Comparison of ENCODE assay signal across 30 cellular contexts in genomic region chr4:122622400-122622799, GRCh38. TPM values are rescaled to one million over a fixed set of nuclear protein-coding genes. Genes with fewer than 3 reads are reported as not detected.
"Had no signal": no experiment of that assay in that cellular context is flagged by ENCODE, and none has a peak within 500 bp of the region (broad histone marks: within the 10 kb centered on the region; RNA-seq: fewer than 3 reads in every experiment).

No MANE protein-coding gene starts in this region.

- DNase-seq: effector memory CD4-positive, alpha-beta T cell; heart left ventricle; hippocampal formation; left colon; left ventricle myocardium superior; mesenchymal stem cell; midbrain; nucleus accumbens; ovary; sigmoid colon; stimulated activated CD4-positive, alpha-beta T cell treated with anti-CD3 and anti-CD28 coated beads, Interleukin-2, amount 100 ng/mL, for 24 hours; stimulated activated CD4-positive, alpha-beta T cell treated with anti-CD3 and anti-CD28 coated beads, Interleukin-4, amount 100 ng/mL, for 4 hours; stimulated activated naive B cell treated with anti-CD40 and anti-IgM and Interleukin-4, amounts not matched to agents 10 μg/mL and 1 μg/mL and 100 μg/mL, for 72 hours; stimulated activated naive CD8-positive, alpha-beta T cell treated with anti-CD3 and anti-CD28 coated beads, Interleukin-15, amount 100 ng/mL, for 72 hours; testis; upper lobe of right lung had no signal

- H3K27ac Mint-ChIP-seq: natural killer cell treated with Interleukin-12 subunit alpha and Interleukin-12 subunit beta and Interleukin-15 and Interleukin-18, amount 100 ng/mL, for 72 hours; neural progenitor cell; stimulated activated naive B cell treated with anti-CD40 and anti-IgM and Interleukin-4, amounts not matched to agents 10 μg/mL and 1 μg/mL and 100 μg/mL, for 72 hours; stimulated activated naive CD8-positive, alpha-beta T cell treated with anti-CD3 and anti-CD28 coated beads, Interleukin-15, amount 100 ng/mL, for 72 hours had no signal

- H3K27me3 Mint-ChIP-seq: stimulated activated naive B cell treated with anti-CD40 and anti-IgM and Interleukin-4, amounts not matched to agents 10 μg/mL and 1 μg/mL and 100 μg/mL, for 72 hours had no signal

- H3K4me1 Mint-ChIP-seq: neural progenitor cell; stimulated activated naive B cell treated with anti-CD40 and anti-IgM and Interleukin-4, amounts not matched to agents 10 μg/mL and 1 μg/mL and 100 μg/mL, for 72 hours; stimulated activated naive CD8-positive, alpha-beta T cell treated with anti-CD3 and anti-CD28 coated beads, Interleukin-15, amount 100 ng/mL, for 72 hours had no signal

- H3K9me3 ChIP-seq: heart left ventricle, ovary, right atrium auricular region, sigmoid colon, testis, tibial nerve, upper lobe of right lung, vagina had no signal

- H3K4me3 Mint-ChIP-seq: neural progenitor cell; stimulated activated naive B cell treated with anti-CD40 and anti-IgM and Interleukin-4, amounts not matched to agents 10 μg/mL and 1 μg/mL and 100 μg/mL, for 72 hours; stimulated activated naive CD8-positive, alpha-beta T cell treated with anti-CD3 and anti-CD28 coated beads, Interleukin-15, amount 100 ng/mL, for 72 hours had no signal

- H3K36me3 Mint-ChIP-seq: natural killer cell treated with Interleukin-12 subunit alpha and Interleukin-12 subunit beta and Interleukin-15 and Interleukin-18, amount 100 ng/mL, for 72 hours; neural progenitor cell; stimulated activated naive B cell treated with anti-CD40 and anti-IgM and Interleukin-4, amounts not matched to agents 10 μg/mL and 1 μg/mL and 100 μg/mL, for 72 hours had no signal

- H3K27me3 ChIP-seq: heart left ventricle, neural progenitor cell, ovary, right atrium auricular region, sigmoid colon, testis, tibial nerve, upper lobe of right lung, vagina had no signal

- H3K4me3 ChIP-seq: heart left ventricle, lung, neural progenitor cell, ovary, right atrium auricular region, sigmoid colon, skin epidermis, testis, tibial nerve, upper lobe of right lung, vagina had no signal

- H3K36me3 ChIP-seq: heart left ventricle, neural progenitor cell, ovary, right atrium auricular region, sigmoid colon, tibial nerve, upper lobe of right lung, vagina had no signal

- H3K9me3 Mint-ChIP-seq: natural killer cell treated with Interleukin-12 subunit alpha and Interleukin-12 subunit beta and Interleukin-15 and Interleukin-18, amount 100 ng/mL, for 72 hours; neural progenitor cell; stimulated activated naive B cell treated with anti-CD40 and anti-IgM and Interleukin-4, amounts not matched to agents 10 μg/mL and 1 μg/mL and 100 μg/mL, for 72 hours; stimulated activated naive CD8-positive, alpha-beta T cell treated with anti-CD3 and anti-CD28 coated beads, Interleukin-15, amount 100 ng/mL, for 72 hours had no signal

- ATAC-seq: esophagus mucosa; heart left ventricle; left colon; left ventricle myocardium superior; natural killer cell treated with Interleukin-12 subunit alpha and Interleukin-12 subunit beta and Interleukin-15 and Interleukin-18, amount 100 ng/mL, for 72 hours; stimulated activated naive B cell treated with anti-CD40 and anti-IgM and Interleukin-4, amounts not matched to agents 10 μg/mL and 1 μg/mL and 100 μg/mL, for 72 hours; stimulated activated naive CD8-positive, alpha-beta T cell treated with anti-CD3 and anti-CD28 coated beads, Interleukin-15, amount 100 ng/mL, for 72 hours; upper lobe of right lung had no signal

RNA-seq across cellular contexts. Expression of gene IL21, which starts 1.5 kb away (rescaled TPM):
- total RNA-seq: esophagus mucosa, fibroblast of lung, frontal cortex, glomerular endothelial cell, heart left ventricle, kidney epithelial cell, left colon, left ventricle myocardium superior, posterior vena cava, right atrium auricular region, sigmoid colon, subcutaneous adipose tissue, testis, tibial nerve, upper lobe of right lung, vagina had no signal
